In genomic region chr22:31282748-31283468, GRCh38 we compare ENCODE assay signal across 18 cellular contexts. TPM values are rescaled to one million over a fixed set of nuclear protein-coding genes. Genes with fewer than 3 reads are reported as not detected.
DNase-seq lines count a peak whose midpoint lies in the region; ATAC-seq and TF ChIP-seq lines count a peak whose summit lies in the region.
"Had no signal": no experiment of that assay in that cellular context is flagged by ENCODE, and none has a peak within 500 bp of the region (broad histone marks: within the 10 kb centered on the region; RNA-seq: fewer than 3 reads in every experiment).

No MANE protein-coding gene starts in this region.

- H3K36me3 ChIP-seq in esophagus squamous epithelium: peaks cover 20 to 100% (median 36%) of the 10 kb centered on the region in 3 donors

- no peak overlapping the region for H3K4me3 Mint-ChIP-seq in activated CD4-positive, alpha-beta T cell treated with anti-CD3 and anti-CD28 coated beads, Interleukin-2, amount 10 ng/mL, durations not matched to agents 7 days and 5 days
- H3K4me3 Mint-ChIP-seq in T-helper 17 cell: peak overlapping the region; percentile 74
- no peak overlapping the region for H3K4me3 Mint-ChIP-seq in stimulated activated naive B cell treated with anti-CD40 and anti-IgM and Interleukin-4, amounts not matched to agents 10 μg/mL and 1 μg/mL and 100 μg/mL, for 72 hours

- H3K36me3 Mint-ChIP-seq in activated CD4-positive, alpha-beta T cell treated with anti-CD3 and anti-CD28 coated beads, Interleukin-2, amount 10 ng/mL, durations not matched to agents 7 days and 5 days (ENCODE audit: low read depth): peaks cover 89% of the 10 kb centered on the region
- peaks cover 9% of the 10 kb centered on the region for H3K36me3 Mint-ChIP-seq in T-helper 17 cell (ENCODE audit: low read depth)
- peaks cover 5 to 15% of the 10 kb centered on the region in 2 donors for H3K36me3 Mint-ChIP-seq in stimulated activated naive B cell treated with anti-CD40 and anti-IgM and Interleukin-4, amounts not matched to agents 10 μg/mL and 1 μg/mL and 100 μg/mL, for 72 hours

- CTCF ChIA-PET in activated CD4-positive, alpha-beta T cell treated with anti-CD3 and anti-CD28 coated beads, Interleukin-2, amount 10 ng/mL, durations not matched to agents 7 days and 5 days (lab: Charles Lee): interaction anchor here (0.6 to 2.6 kb wide), 2 partner anchors 10 to 27 kb away, joined by 3 to 13 read pairs; no protein-coding TSS in a partner anchor

- peak overlapping the region; percentile 99 for H3K27ac Mint-ChIP-seq in activated CD4-positive, alpha-beta T cell treated with anti-CD3 and anti-CD28 coated beads, Interleukin-2, amount 10 ng/mL, durations not matched to agents 7 days and 5 days
- peak overlapping the region; percentile 100 for H3K27ac Mint-ChIP-seq in T-helper 17 cell
- peak overlapping the region; percentile 74 for H3K27ac Mint-ChIP-seq in stimulated activated naive B cell treated with anti-CD40 and anti-IgM and Interleukin-4, amounts not matched to agents 10 μg/mL and 1 μg/mL and 100 μg/mL, for 72 hours

- H3K4me1 ChIP-seq in esophagus squamous epithelium: peaks cover 15 to 72% (median 22%) of the 10 kb centered on the region in 3 donors
- H3K4me1 ChIP-seq: pancreas, SJSA1 had no signal

- no peaks in the 10 kb centered on the region for H3K9me3 Mint-ChIP-seq in activated CD4-positive, alpha-beta T cell treated with anti-CD3 and anti-CD28 coated beads, Interleukin-2, amount 10 ng/mL, durations not matched to agents 7 days and 5 days
- H3K9me3 Mint-ChIP-seq in stimulated activated naive B cell treated with anti-CD40 and anti-IgM and Interleukin-4, amounts not matched to agents 10 μg/mL and 1 μg/mL and 100 μg/mL, for 72 hours: no peaks in the 10 kb centered on the region

- DNase-seq in activated CD4-positive, alpha-beta T cell treated with anti-CD3 and anti-CD28 coated beads, Interleukin-2, amount 10 ng/mL, durations not matched to agents 7 days and 5 days: no peak
- DNase-seq in activated CD4-positive, alpha-beta T cell treated with anti-CD3 and anti-CD28 coated beads, Interleukin-2, amount 50 U/mL, for 48 hours: no peak
- DNase-seq in T-helper 17 cell (no peak), esophagus squamous epithelium (lab: John Stamatoyannopoulos, UW) (no peak), NCI-H2196 treated with DMSO at 0.1 percent for 48 hours (lab: John Stamatoyannopoulos, UW; ENCODE audit: unreplicated experiment) (no peak), retina (no peak)
- DNase-seq in stimulated activated naive B cell treated with anti-CD40 and anti-IgM and Interleukin-4, amounts not matched to agents 10 μg/mL and 1 μg/mL and 100 μg/mL, for 72 hours: no peak
- DNase-seq: head of caudate nucleus; KBM-7; midbrain; NCI-H1417; stimulated activated naive CD4-positive, alpha-beta T cell treated with Interleukin-2 at 50 U/mL for 16 hours had no signal

- no peaks in the 10 kb centered on the region for H3K27me3 Mint-ChIP-seq in activated CD4-positive, alpha-beta T cell treated with anti-CD3 and anti-CD28 coated beads, Interleukin-2, amount 10 ng/mL, durations not matched to agents 7 days and 5 days
- H3K27me3 Mint-ChIP-seq in T-helper 17 cell: no peaks in the 10 kb centered on the region
- no peaks in the 10 kb centered on the region for H3K27me3 Mint-ChIP-seq in stimulated activated naive B cell treated with anti-CD40 and anti-IgM and Interleukin-4, amounts not matched to agents 10 μg/mL and 1 μg/mL and 100 μg/mL, for 72 hours

- intact Hi-C loops in esophagus squamous epithelium (cut with DNase I): no loop called here

- TF ChIP-seq POLR2A in esophagus squamous epithelium (IDR thresholded peaks at IDR 0.05): no peak

- H3K27ac ChIP-seq in esophagus squamous epithelium: peak overlapping the region in 3 of 4 donors; percentile 5 to 33 (median 21)
- H3K27ac ChIP-seq: HL-60, pancreas, SJSA1 had no signal

- 66 to 85% methylated on average over 3 to 5 of the region's 8 CpGs for WGBS in esophagus squamous epithelium, 2 donors

- no peaks in the 10 kb centered on the region for H3K27me3 ChIP-seq in esophagus squamous epithelium
- H3K27me3 ChIP-seq: pancreas, SJSA1 had no signal

- no peak for ATAC-seq in T-helper 17 cell
- ATAC-seq in stimulated activated naive B cell treated with anti-CD40 and anti-IgM and Interleukin-4, amounts not matched to agents 10 μg/mL and 1 μg/mL and 100 μg/mL, for 72 hours (replicated peaks): no peak
- ATAC-seq in GM21576 (IDR thresholded peaks at IDR 0.05; ENCODE audit: unreplicated experiment): no peak
- ATAC-seq: pancreas had no signal

- peaks cover 87% of the 10 kb centered on the region for H3K4me1 Mint-ChIP-seq in activated CD4-positive, alpha-beta T cell treated with anti-CD3 and anti-CD28 coated beads, Interleukin-2, amount 10 ng/mL, durations not matched to agents 7 days and 5 days
- peaks cover 76% of the 10 kb centered on the region for H3K4me1 Mint-ChIP-seq in T-helper 17 cell
- peaks cover 24 to 49% of the 10 kb centered on the region in 2 donors for H3K4me1 Mint-ChIP-seq in stimulated activated naive B cell treated with anti-CD40 and anti-IgM and Interleukin-4, amounts not matched to agents 10 μg/mL and 1 μg/mL and 100 μg/mL, for 72 hours

- POLR2A ChIA-PET in activated CD4-positive, alpha-beta T cell treated with anti-CD3 and anti-CD28 coated beads, Interleukin-2, amount 10 ng/mL, durations not matched to agents 7 days and 5 days (lab: Charles Lee): interaction anchor here (0.6 kb wide), 1 partner anchor 201 kb away, joined by 3 read pairs; no protein-coding TSS in a partner anchor

- TF ChIP-seq CTCF in esophagus squamous epithelium (IDR thresholded peaks at IDR 0.05): no peak

- no peak overlapping the region for H3K4me3 ChIP-seq in esophagus squamous epithelium
- H3K4me3 ChIP-seq: coronary artery, pancreas, SJSA1, skin epidermis had no signal

- H3K9me3 ChIP-seq in T-helper 17 cell (ENCODE audit: control insufficient read depth, low read length, poor library complexity, severe bottlenecking) (no peaks in the 10 kb centered on the region), esophagus squamous epithelium (no peaks in the 10 kb centered on the region)
- H3K9me3 ChIP-seq: pancreas, SJSA1 had no signal

RNA-seq across cellular contexts. Expression of gene PIK3IP1, which starts 9.4 kb away (rescaled TPM):
- total RNA-seq in activated CD4-positive, alpha-beta T cell treated with anti-CD3 and anti-CD28 coated beads, Interleukin-2, amount 10 ng/mL, durations not matched to agents 7 days and 5 days: 10 to 100 TPM; 56.0 to 63.0 TPM
- total RNA-seq in T-helper 17 cell: 100 to 1,000 TPM; 388 to 426 TPM
- 10 to 100 TPM in 3 of 4 donors, 1 to 10 TPM in 1; 7.0 to 53.0 (median 19.2) TPM for total RNA-seq in esophagus squamous epithelium

Comparison
In these comparisons a context has a peak if more than half of its experiments do, and no peak if none do; other contexts are left out.
1. RNA of gene PIK3IP1, which starts 9.4 kb away (total RNA-seq): 388 to 426 TPM in T-helper 17 cell; 56.0 to 63.0 TPM in activated CD4-positive, alpha-beta T cell treated with anti-CD3 and anti-CD28 coated beads, Interleukin-2, amount 10 ng/mL, durations not matched to agents 7 days and 5 days and 7.0 to 53.0 TPM in esophagus squamous epithelium; every median in the first group is over 4 times any median in the second.
2. Peak in every context shown above with its lines, with median percentiles within 50 percentile points of each other: H3K27ac Mint-ChIP-seq.